In genomic region chr9:71816782-71817549, GRCh38 we compare ENCODE assay signal across 17 cellular contexts. TPM values are rescaled to one million over a fixed set of nuclear protein-coding genes. Genes with fewer than 3 reads are reported as not detected.
DNase-seq lines count a peak whose midpoint lies in the region; ATAC-seq and TF ChIP-seq lines count a peak whose summit lies in the region.
"Had no signal": no experiment of that assay in that cellular context is flagged by ENCODE, and none has a peak within 500 bp of the region (broad histone marks: within the 10 kb centered on the region; RNA-seq: fewer than 3 reads in every experiment).

No MANE protein-coding gene starts in this region.

- TF ChIP-seq CTCF in upper lobe of right lung (IDR thresholded peaks at IDR 0.05) = no peak
- no peak for TF ChIP-seq CTCF in omental fat pad (IDR thresholded peaks at IDR 0.05)

- H3K27ac Mint-ChIP-seq in activated naive CD8-positive, alpha-beta T cell = no peak overlapping the region
- H3K27ac Mint-ChIP-seq in activated naive CD8-positive, alpha-beta T cell treated with anti-CD3 and anti-CD28 coated beads for 36 hours = no peak overlapping the region
- H3K27ac Mint-ChIP-seq: activated naive CD4-positive, alpha-beta T cell treated with anti-CD3 and anti-CD28 coated beads for 36 hours had no signal

- H3K27me3 Mint-ChIP-seq in activated naive CD8-positive, alpha-beta T cell = no peaks in the 10 kb centered on the region
- no peaks in the 10 kb centered on the region for H3K27me3 Mint-ChIP-seq in activated naive CD8-positive, alpha-beta T cell treated with anti-CD3 and anti-CD28 coated beads for 36 hours

- peaks cover 9% of the 10 kb centered on the region for H3K4me1 ChIP-seq in upper lobe of right lung

- H3K27ac ChIP-seq in upper lobe of right lung = no peak overlapping the region

- H3K4me1 Mint-ChIP-seq in activated naive CD8-positive, alpha-beta T cell (ENCODE audit: low read depth) = peaks cover 20% of the 10 kb centered on the region
- peaks cover 12% of the 10 kb centered on the region for H3K4me1 Mint-ChIP-seq in activated naive CD8-positive, alpha-beta T cell treated with anti-CD3 and anti-CD28 coated beads for 36 hours

- no peaks in the 10 kb centered on the region for H3K9me3 ChIP-seq in upper lobe of right lung

- no peaks in the 10 kb centered on the region for H3K9me3 Mint-ChIP-seq in activated naive CD8-positive, alpha-beta T cell (ENCODE audit: low read depth)
- no peaks in the 10 kb centered on the region for H3K9me3 Mint-ChIP-seq in activated naive CD8-positive, alpha-beta T cell treated with anti-CD3 and anti-CD28 coated beads for 36 hours
- H3K9me3 Mint-ChIP-seq: activated naive CD4-positive, alpha-beta T cell treated with anti-CD3 and anti-CD28 coated beads for 36 hours had no signal

- no peak for DNase-seq in activated naive CD8-positive, alpha-beta T cell treated with anti-CD3 and anti-CD28 coated beads for 36 hours
- peak; percentile 22 for DNase-seq in NCI-H69 (lab: John Stamatoyannopoulos, UW)
- peak; percentile 3 for DNase-seq in left kidney (ENCODE audit: low read depth, low spot score)
- DNase-seq in upper lobe of right lung = peak; percentile 69
- DNase-seq in omental fat pad (ENCODE audit: low spot score) = no peak
- DNase-seq in inferior parietal cortex (ENCODE audit: extremely low spot score) = no peak
- DNase-seq: activated CD8-positive, alpha-beta memory T cell treated with anti-CD3 and anti-CD28 coated beads for 24 hours; activated naive CD4-positive, alpha-beta T cell treated with anti-CD3 and anti-CD28 coated beads for 36 hours; erythroblast; MM.1S; NCI-H774; retina; Right ventricle myocardium superior; stimulated activated CD4-positive, alpha-beta T cell treated with anti-CD3 and anti-CD28 coated beads, Interleukin-4, amount 100 ng/mL, for 4 hours; stimulated activated naive CD4-positive, alpha-beta T cell treated with Interleukin-2 at 50 U/mL for 16 hours had no signal

- no peak overlapping the region for H3K4me3 ChIP-seq in upper lobe of right lung

- no peaks in the 10 kb centered on the region for H3K36me3 Mint-ChIP-seq in activated naive CD8-positive, alpha-beta T cell
- no peaks in the 10 kb centered on the region for H3K36me3 Mint-ChIP-seq in activated naive CD8-positive, alpha-beta T cell treated with anti-CD3 and anti-CD28 coated beads for 36 hours

- H3K36me3 ChIP-seq in upper lobe of right lung = no peaks in the 10 kb centered on the region

- peak; percentile 58 for ATAC-seq in upper lobe of right lung
- no peak for ATAC-seq in omental fat pad (ENCODE audit: low FRiP score)
- no peak for ATAC-seq in HG02870 (IDR thresholded peaks at IDR 0.05; ENCODE audit: unreplicated experiment)

- intact Hi-C loops in upper lobe of right lung (cut with DNase I) = no loop called here

- no peaks in the 10 kb centered on the region for H3K27me3 ChIP-seq in upper lobe of right lung

- peak overlapping the region; percentile 6 for H3K4me3 Mint-ChIP-seq in activated naive CD8-positive, alpha-beta T cell
- H3K4me3 Mint-ChIP-seq in activated naive CD8-positive, alpha-beta T cell treated with anti-CD3 and anti-CD28 coated beads for 36 hours = no peak overlapping the region
- H3K4me3 Mint-ChIP-seq: activated naive CD4-positive, alpha-beta T cell treated with anti-CD3 and anti-CD28 coated beads for 36 hours had no signal

RNA-seq across cellular contexts. Expression of gene CEMIP2, which starts 48.7 kb away (rescaled TPM):
- 10 to 100 TPM; 69.0 to 71.2 TPM for total RNA-seq in activated naive CD8-positive, alpha-beta T cell treated with anti-CD3 and anti-CD28 coated beads for 36 hours
- total RNA-seq in upper lobe of right lung = 219 TPM
- 100 to 1,000 TPM in 3 of 4 donors, 10 to 100 TPM in 1; 67.1 to 496 (median 126) TPM for total RNA-seq in omental fat pad

Comparison
In these comparisons a context has a peak if more than half of its experiments do, and no peak if none do; other contexts are left out.
1. DNase-seq: peak in NCI-H69 (single experiment), left kidney (single experiment) and upper lobe of right lung (single experiment); none in activated naive CD8-positive, alpha-beta T cell treated with anti-CD3 and anti-CD28 coated beads for 36 hours (single experiment), omental fat pad (single experiment) and inferior parietal cortex (single experiment).